In the genomic region with DNA sequence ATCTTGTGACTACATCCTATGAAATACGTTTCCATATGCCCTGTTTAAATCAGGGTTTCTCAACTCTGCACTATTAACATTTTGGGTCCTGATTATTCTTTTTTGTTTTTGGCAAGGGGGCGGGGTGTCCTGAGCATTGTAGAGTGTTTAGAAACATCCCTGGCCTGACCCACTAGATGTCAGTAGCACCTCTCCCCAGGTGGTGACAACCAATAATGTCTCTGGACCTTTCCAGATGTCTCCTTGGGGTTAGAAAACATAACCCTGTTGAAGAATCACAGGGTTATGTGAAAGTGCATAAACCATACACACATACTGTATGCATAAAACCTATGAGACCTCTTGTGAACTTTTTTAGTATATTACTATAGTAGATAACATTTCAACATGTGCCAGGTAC, we compare ENCODE assay signal across 7 cellular contexts. TPM values are rescaled to one million over a fixed set of nuclear protein-coding genes. Genes with fewer than 3 reads are reported as not detected.
DNase-seq lines count a peak whose midpoint lies in the region; ATAC-seq and TF ChIP-seq lines count a peak whose summit lies in the region.

No MANE protein-coding gene starts in this region.

- peak; percentile 50 for TF ChIP-seq CTCF in GM12865 (IDR thresholded peaks at IDR 0.05; ENCODE audit: insufficient read depth, low read depth, low read length, missing control alignments)
- peak; percentile 6 for TF ChIP-seq CTCF in astrocyte of the spinal cord (IDR thresholded peaks at IDR 0.05; ENCODE audit: low read depth, low read length)
- no peak for TF ChIP-seq CTCF in tibial artery (IDR thresholded peaks at IDR 0.05)

- peaks cover 5% of the 10 kb centered on the region for H3K36me3 Mint-ChIP-seq in natural killer cell treated with Interleukin-12 subunit alpha and Interleukin-12 subunit beta and Interleukin-15 and Interleukin-18, amount 100 ng/mL, for 72 hours

- no peaks in the 10 kb centered on the region for H3K27me3 Mint-ChIP-seq in natural killer cell treated with Interleukin-12 subunit alpha and Interleukin-12 subunit beta and Interleukin-15 and Interleukin-18, amount 100 ng/mL, for 72 hours

- in situ Hi-C loops in astrocyte of the spinal cord (cut with HindIII; ENCODE audit: low sequenced_read_pairs), result no loop called here

- peak overlapping the region; percentile 86; the same call in 1 of the 2 replicates for H3K4me3 ChIP-seq in GM12865 (ENCODE audit: low read depth, low read length)
- no peak overlapping the region for H3K4me3 ChIP-seq in astrocyte of the spinal cord (ENCODE audit: low read depth, low read length)
- H3K4me3 ChIP-seq in tibial artery, result no peak overlapping the region

- H3K4me1 Mint-ChIP-seq in natural killer cell treated with Interleukin-12 subunit alpha and Interleukin-12 subunit beta and Interleukin-15 and Interleukin-18, amount 100 ng/mL, for 72 hours (ENCODE audit: low read depth in 2 of 2), result peaks cover 24 to 29% of the 10 kb centered on the region in 2 donors

- peaks cover 0 to 11% (median 7%) of the 10 kb centered on the region in 3 donors for H3K36me3 ChIP-seq in tibial artery

- peak overlapping the region; percentile 87 to 97 for H3K27ac Mint-ChIP-seq in natural killer cell treated with Interleukin-12 subunit alpha and Interleukin-12 subunit beta and Interleukin-15 and Interleukin-18, amount 100 ng/mL, for 72 hours

- DNase-seq in GM12865 (ENCODE audit: low read depth), result peak; percentile 68
- DNase-seq in KG1 (lab: John Stamatoyannopoulos, UW), result peak; percentile 4
- DNase-seq in astrocyte of the spinal cord (ENCODE audit: low read depth, low spot score), result no peak
- DNase-seq in natural killer cell treated with Interleukin-12 subunit alpha and Interleukin-12 subunit beta and Interleukin-15 and Interleukin-18, amount 100 ng/mL, for 72 hours (ENCODE audit: low spot score), result no peak
- DNase-seq in NCI-H1436 (lab: John Stamatoyannopoulos, UW), result no peak
- no peak for DNase-seq in GF-D8 (lab: John Stamatoyannopoulos, UW)
- no peak for DNase-seq in tibial artery

- no peaks in the 10 kb centered on the region for H3K9me3 Mint-ChIP-seq in natural killer cell treated with Interleukin-12 subunit alpha and Interleukin-12 subunit beta and Interleukin-15 and Interleukin-18, amount 100 ng/mL, for 72 hours

- H3K4me3 Mint-ChIP-seq in natural killer cell treated with Interleukin-12 subunit alpha and Interleukin-12 subunit beta and Interleukin-15 and Interleukin-18, amount 100 ng/mL, for 72 hours, result peak overlapping the region; percentile 95

- H3K27ac ChIP-seq in tibial artery, result no peak overlapping the region

- H3K27me3 ChIP-seq in tibial artery, result no peaks in the 10 kb centered on the region

- intact Hi-C loops in tibial artery (cut with DNase I; ENCODE audit: low total_unique reads), result no loop called here

- peaks cover 0 to 36% (median 25%) of the 10 kb centered on the region in 4 donors for H3K4me1 ChIP-seq in tibial artery

- ATAC-seq in natural killer cell treated with Interleukin-12 subunit alpha and Interleukin-12 subunit beta and Interleukin-15 and Interleukin-18, amount 100 ng/mL, for 72 hours, result no peak

- H3K9me3 ChIP-seq in tibial artery, result no peaks in the 10 kb centered on the region

RNA-seq across cellular contexts. Expression of a gene that starts 1.4 kb away (rescaled TPM):
- total RNA-seq in natural killer cell treated with Interleukin-12 subunit alpha and Interleukin-12 subunit beta and Interleukin-15 and Interleukin-18, amount 100 ng/mL, for 72 hours, result 10 to 100 TPM; 28.4 to 40.8 TPM

RNA-seq across cellular contexts. Expression of a gene that starts 1.5 kb away (rescaled TPM):
- total RNA-seq in natural killer cell treated with Interleukin-12 subunit alpha and Interleukin-12 subunit beta and Interleukin-15 and Interleukin-18, amount 100 ng/mL, for 72 hours, result 10 to 100 TPM; 20.6 to 22.3 TPM

Comparison
In these comparisons a context has a peak if more than half of its experiments do, and no peak if none do; other contexts are left out.
1. DNase-seq: peak in GM12865 (single experiment) and KG1 (single experiment); none in astrocyte of the spinal cord (single experiment), natural killer cell treated with Interleukin-12 subunit alpha and Interleukin-12 subunit beta and Interleukin-15 and Interleukin-18, amount 100 ng/mL, for 72 hours (single experiment), NCI-H1436 (single experiment), GF-D8 (single experiment) and tibial artery (0 of 2).
2. CTCF ChIP-seq: peak in GM12865 (single experiment) and astrocyte of the spinal cord (single experiment); none in tibial artery (0 of 2).